ENCODE assay signal across 8 cellular contexts in genomic region chr13:26222523-26223046, GRCh38. TPM values are rescaled to one million over a fixed set of nuclear protein-coding genes. Genes with fewer than 3 reads are reported as not detected.
DNase-seq lines count a peak whose midpoint lies in the region; ATAC-seq lines count a peak whose summit lies in the region.

No MANE protein-coding gene starts in this region.

- peak overlapping the region; percentile 94 for H3K9ac ChIP-seq in Karpas-422 (ENCODE audit: low read length)

- H3K4me1 ChIP-seq in Karpas-422 (ENCODE audit: low read length) = peaks cover 24% of the 10 kb centered on the region
- peaks cover 16% of the 10 kb centered on the region for H3K4me1 ChIP-seq in mesodermal cell (ENCODE audit: control insufficient read depth, insufficient read depth, low read length, poor library complexity, severe bottlenecking)

- peaks cover 32% of the 10 kb centered on the region for H3K4me1 Mint-ChIP-seq in central memory CD8-positive, alpha-beta T cell

- 38 to 40% methylated on average over 13 to 15 of the region's 16 CpGs for WGBS in mesodermal cell (ENCODE audit: insufficient coverage in 2 of 2), 2 experiments

- peaks cover 35% of the 10 kb centered on the region for H3K36me3 Mint-ChIP-seq in central memory CD8-positive, alpha-beta T cell (ENCODE audit: insufficient read depth)

- H3K27me3 Mint-ChIP-seq in central memory CD8-positive, alpha-beta T cell = no peaks in the 10 kb centered on the region

- DNase-seq in GM04503 (ENCODE audit: low read depth) (peak; percentile 37), Karpas-422 (no peak), SHP77 treated with DMSO at 0.1 percent for 48 hours (lab: John Stamatoyannopoulos, UW) (no peak)
- no peak for DNase-seq in central memory CD8-positive, alpha-beta T cell (ENCODE audit: low spot score in 2 of 2)
- no peak for DNase-seq in activated CD8-positive, alpha-beta memory T cell treated with anti-CD3 and anti-CD28 coated beads, Interleukin-2, amount 50 U/mL, for 48 hours

- H3K79me2 ChIP-seq in Karpas-422 (ENCODE audit: low read length) = peaks cover 25% of the 10 kb centered on the region

- H3K9me3 ChIP-seq in Karpas-422 (ENCODE audit: low read length) (no peaks in the 10 kb centered on the region), mesodermal cell (ENCODE audit: control insufficient read depth, low read length) (no peaks in the 10 kb centered on the region)

- H3K9me2 ChIP-seq in Karpas-422 (replicated peaks; ENCODE audit: insufficient read depth, low read length) = no peaks in the 10 kb centered on the region; the same call in 1 of the 2 replicates

- peak overlapping the region; percentile 97 for H3K27ac Mint-ChIP-seq in central memory CD8-positive, alpha-beta T cell (ENCODE audit: low read depth)

- H4K20me1 ChIP-seq in Karpas-422 (ENCODE audit: insufficient read depth, low read depth, low read length) = no peaks in the 10 kb centered on the region

- H3K36me3 ChIP-seq in Karpas-422 (ENCODE audit: insufficient read depth, low read length) = peaks cover 26% of the 10 kb centered on the region
- peaks cover 17% of the 10 kb centered on the region for H3K36me3 ChIP-seq in mesodermal cell (ENCODE audit: control insufficient read depth, insufficient read depth, low read length)

- H3K27me3 ChIP-seq in Karpas-422 (ENCODE audit: low read length) = no peaks in the 10 kb centered on the region

- peak overlapping the region; percentile 92 for H2AFZ ChIP-seq in Karpas-422 (ENCODE audit: low read length)

- H3K27ac ChIP-seq in Karpas-422 (ENCODE audit: low read length) = peak overlapping the region; percentile 73
- H3K27ac ChIP-seq in mesodermal cell (ENCODE audit: low read depth, low read length, severe bottlenecking) = peak overlapping the region; percentile 95

- ATAC-seq in GM21619 (IDR thresholded peaks at IDR 0.05; ENCODE audit: unreplicated experiment) = peak; percentile 37
- ATAC-seq in central memory CD8-positive, alpha-beta T cell (replicated peaks; ENCODE audit: extremely low read depth, poor library complexity, severe bottlenecking) = peak; percentile 61
- no peak for ATAC-seq in GM18909 (IDR thresholded peaks at IDR 0.05; ENCODE audit: poor library complexity, unreplicated experiment)

- H3K4me3 Mint-ChIP-seq in central memory CD8-positive, alpha-beta T cell = peak overlapping the region; percentile 98

- H3K4me3 ChIP-seq in Karpas-422 (ENCODE audit: low read length) (peak overlapping the region; percentile 89), mesodermal cell (ENCODE audit: extremely low read depth, insufficient read depth, low read length, poor library complexity, severe bottlenecking) (peak overlapping the region; percentile 75)

- H3K4me2 ChIP-seq in Karpas-422 (ENCODE audit: low read depth, low read length, poor library complexity, severe bottlenecking) = peak overlapping the region; percentile 84

- no peaks in the 10 kb centered on the region for H3K9me3 Mint-ChIP-seq in central memory CD8-positive, alpha-beta T cell

RNA-seq across cellular contexts. Expression of gene RNF6, which starts 0.5 kb away (rescaled TPM):
- total RNA-seq in Karpas-422 (2014; rRNA removed; shearing (Covaris generic); ENCODE audit: low replicate concordance) = 36.9 and 48.1 TPM in 2 replicates
- 20.9 TPM for polyA plus RNA-seq in mesodermal cell (2013, experiment 1 of 2)
- polyA plus RNA-seq in mesodermal cell (2013, experiment 2 of 2) = 24.6 TPM

RNA-seq across cellular contexts. Expression of gene CDK8, which starts 31.3 kb away (rescaled TPM):
- 8.5 and 12.8 TPM in 2 replicates for total RNA-seq in Karpas-422 (2014; rRNA removed; shearing (Covaris generic); ENCODE audit: low replicate concordance)
- 26.9 TPM for polyA plus RNA-seq in mesodermal cell (2013, experiment 1 of 2)
- polyA plus RNA-seq in mesodermal cell (2013, experiment 2 of 2) = 28.8 TPM
